Comparison of ENCODE assay signal across 8 cellular contexts in genomic region chr12:26126340-26127284, GRCh38. TPM values are rescaled to one million over a fixed set of nuclear protein-coding genes. Genes with fewer than 3 reads are reported as not detected.
A peak's percentile ranks its signal among the peaks of the same experiment; 100 is the strongest.
DNase-seq lines count a peak whose midpoint lies in the region; ATAC-seq and TF ChIP-seq lines count a peak whose summit lies in the region.

No MANE protein-coding gene starts in this region.

- peak; percentile 45 for ATAC-seq in GM18868 (IDR thresholded peaks at IDR 0.05; ENCODE audit: unreplicated experiment)
- peak; percentile 37 for ATAC-seq in HG03342 (IDR thresholded peaks at IDR 0.05; ENCODE audit: unreplicated experiment)

- no TSS peak for BruUV-seq in OCI-LY7 (replicated peaks; lab: Mats Ljungman, UMichigan)

- H3K9me2 ChIP-seq in OCI-LY7 (ENCODE audit: insufficient read depth, low read length), result no peaks in the 10 kb centered on the region

- TF ChIP-seq CTCF in adrenal gland (IDR thresholded peaks at IDR 0.05) (peak in 1 of 6 experiments; percentile 32), OCI-LY7 (conservative IDR thresholded peaks at IDR 0.05; ENCODE audit: low read length) (no peak)

- no peaks in the 10 kb centered on the region for H3K79me2 ChIP-seq in OCI-LY7 (ENCODE audit: insufficient read depth, low read depth, low read length)

- no peak overlapping the region for H3K27ac ChIP-seq in BLaER1
- peak overlapping the region; percentile 82 to 99 (median 94) for H3K27ac ChIP-seq in adrenal gland
- no peak overlapping the region for H3K27ac ChIP-seq in OCI-LY7 (ENCODE audit: low read depth, low read length, poor library complexity, severe bottlenecking)

- H3K27me3 ChIP-seq in BLaER1, result peaks cover 94% of the 10 kb centered on the region
- no peaks in the 10 kb centered on the region for H3K27me3 ChIP-seq in adrenal gland

- TF ChIP-seq POLR2A in adrenal gland (IDR thresholded peaks at IDR 0.05), result peak; percentile 42 to 63

- no peak overlapping the region for H3K9ac ChIP-seq in BLaER1

- H3K4me1 ChIP-seq in BLaER1, result peaks cover 33% of the 10 kb centered on the region
- peaks cover 8 to 15% of the 10 kb centered on the region in 2 donors for H3K4me1 ChIP-seq in adrenal gland (replicated peaks in 1 of 2)
- H3K4me1 ChIP-seq in OCI-LY7 (ENCODE audit: insufficient read depth, low read length, poor library complexity, severe bottlenecking), result no peaks in the 10 kb centered on the region

- H3K4me3 ChIP-seq in BLaER1 (peak overlapping the region; percentile 65), adrenal gland (peak overlapping the region in 3 of 4 donors; percentile 33 to 81 (median 74)), OCI-LY7 (ENCODE audit: low read depth, low read length, poor library complexity, severe bottlenecking) (no peak overlapping the region)

- H4K20me1 ChIP-seq in BLaER1 (peaks cover 52% of the 10 kb centered on the region), OCI-LY7 (ENCODE audit: insufficient read depth, low read length) (no peaks in the 10 kb centered on the region; the same call in 1 of the 2 replicates)

- CTCF ChIA-PET in OCI-LY7 (lab: Charles Lee; ENCODE audit: unreplicated experiment), result no interaction called here

- peak overlapping the region; percentile 89 for H3K4me2 ChIP-seq in BLaER1
- no peak overlapping the region; the same call in 1 of the 2 replicates for H3K4me2 ChIP-seq in OCI-LY7 (ENCODE audit: low read length)

- POLR2A ChIA-PET in OCI-LY7 (lab: Charles Lee), result interaction anchor here (0.5 kb wide), 1 partner anchor 1201 kb away, joined by 6 read pairs; no protein-coding TSS in a partner anchor

- DNase-seq in NOMO-1 treated with DMSO at 0.1 percent for 48 hours (lab: John Stamatoyannopoulos, UW; ENCODE audit: unreplicated experiment) (peak; percentile 63), adrenal gland (peak; percentile 85 to 94 (median 90)), cardiac septum (ENCODE audit: low spot score) (peak; percentile 88), nucleus accumbens (lab: John Stamatoyannopoulos, UW) (peak; percentile 13 to 90 (median 81)), OCI-LY7 (ENCODE audit: low spot score) (no peak)

- no peaks in the 10 kb centered on the region for H3K36me3 ChIP-seq in BLaER1
- no peaks in the 10 kb centered on the region for H3K36me3 ChIP-seq in adrenal gland (replicated peaks in 1 of 2)
- no peaks in the 10 kb centered on the region for H3K36me3 ChIP-seq in OCI-LY7 (ENCODE audit: insufficient read depth, low read length)

- intact Hi-C loops in adrenal gland (cut with DNase I), result loop anchor here in 1 of 2 donors (10.0 kb wide), 1 partner anchor 148 kb away; no protein-coding TSS in a partner anchor
- intact Hi-C loops in cardiac septum (cut with DNase I), result loop anchor here (1.0 to 10.0 kb wide), 4 partner anchors 27 to 488 kb away; no protein-coding TSS in a partner anchor
- intact Hi-C loops in OCI-LY7 (cut with micrococcal nuclease; ENCODE audit: unreplicated experiment), result loop anchor here (10.0 kb wide), 1 partner anchor 308 kb away; no protein-coding TSS in a partner anchor

- no peak overlapping the region for H2AFZ ChIP-seq in OCI-LY7 (ENCODE audit: low read length)

- 5 to 8% (median 6%) methylated on average over 39 to 60 of the region's 60 CpGs for WGBS in adrenal gland, 4 donors

- H3K9me3 ChIP-seq in BLaER1 (no peaks in the 10 kb centered on the region), adrenal gland (replicated peaks in 1 of 3) (no peaks in the 10 kb centered on the region), OCI-LY7 (ENCODE audit: low read length) (no peaks in the 10 kb centered on the region)

RNA-seq across cellular contexts. Expression of gene BHLHE41, which starts 1.8 kb away (rescaled TPM):
- total RNA-seq in adrenal gland, result 10 to 100 TPM in 7 of 8 donors, 1 to 10 TPM in 1; 9.9 to 62.9 (median 24.3) TPM
- polyA plus RNA-seq in adrenal gland, result 10 to 100 TPM; 14.1 to 35.1 (median 15.4) TPM
- 33.3 TPM for total RNA-seq in cardiac septum
- not detected in 2 replicates for total RNA-seq in OCI-LY7 (2014; rRNA removed; shearing (Covaris generic))
- not detected in 2 replicates for total RNA-seq in OCI-LY7 (2022)

Comparison
In these comparisons a context has a peak if more than half of its experiments do, and no peak if none do; other contexts are left out.
1. H3K27ac ChIP-seq: peak in adrenal gland (5 of 5); none in BLaER1 (single experiment) and OCI-LY7 (single experiment).
2. RNA of gene BHLHE41, which starts 1.8 kb away (total RNA-seq): 33.3 TPM in cardiac septum (single experiment) and 9.9 to 62.9 TPM in adrenal gland; not detected in OCI-LY7; every median in the first group is over 10 times any median in the second.